26 cellular contexts compared by ENCODE assay signal in genomic region chr11:68961245-68961644, GRCh38. TPM values are rescaled to one million over a fixed set of nuclear protein-coding genes. Genes with fewer than 3 reads are reported as not detected.
"Had no signal": no experiment of that assay in that cellular context is flagged by ENCODE, and none has a peak within 500 bp of the region (broad histone marks: within the 10 kb centered on the region; RNA-seq: fewer than 3 reads in every experiment).

No MANE protein-coding gene starts in this region.

- FAIRE-seq: colon, islet of Langerhans, small intestine had no signal

- H3K4me1 ChIP-seq: body of pancreas, gastrocnemius medialis, psoas muscle had no signal

- H3K9me3 ChIP-seq: body of pancreas, gastrocnemius medialis, thoracic aorta, upper lobe of left lung had no signal

- H3K36me3 ChIP-seq: gastrocnemius medialis, thoracic aorta, upper lobe of left lung had no signal

- H3K27ac ChIP-seq: body of pancreas, gastrocnemius medialis, psoas muscle, thoracic aorta, upper lobe of left lung had no signal

- ATAC-seq: activated CD4-positive, CD25-positive, alpha-beta regulatory T cell treated with anti-CD3 and anti-CD28 coated beads, Interleukin-2, amount 50 U/mL, for 24 hours; activated CD8-positive, alpha-beta T cell treated with anti-CD3 and anti-CD28 coated beads, Interleukin-2, amount 10 ng/mL, durations not matched to agents 7 days and 5 days; body of pancreas; gastrocnemius medialis; psoas muscle; right cardiac atrium; stimulated activated memory B cell treated with anti-CD40 and anti-IgM and Interleukin-4, amounts not matched to agents 10 μg/mL and 1 μg/mL and 100 μg/mL, for 72 hours had no signal

- H3K27me3 ChIP-seq: body of pancreas, upper lobe of left lung had no signal

- DNase-seq: activated CD4-positive, alpha-beta T cell treated with anti-CD3 and anti-CD28 coated beads, Interleukin-2, amount 10 ng/mL, durations not matched to agents 7 days and 5 days; activated CD8-positive, alpha-beta T cell treated with anti-CD3 and anti-CD28 coated beads, Interleukin-2, amount 10 ng/mL, durations not matched to agents 7 days and 5 days; activated naive CD4-positive, alpha-beta T cell treated with Interleukin-2 at 50 U/mL for 16 hours; activated naive CD8-positive, alpha-beta T cell treated with anti-CD3 and anti-CD28 coated beads, Interleukin-2, amount 10 ng/mL, durations not matched to agents 7 days and 5 days; activated T-cell treated with anti-CD3 and anti-CD28 coated beads, Interleukin-2, amount 50 U/mL, for 24 hours; amygdala; body of pancreas; gastrocnemius medialis; mammary epithelial cell; midbrain; nephron progenitor cell; occipital lobe; right cardiac atrium; small intestine; stimulated activated CD4-positive, alpha-beta T cell treated with anti-CD3 and anti-CD28 coated beads, Interleukin-4, amount 100 ng/mL, for 24 hours; T1000 had no signal

- H3K4me3 ChIP-seq: body of pancreas, gastrocnemius medialis, psoas muscle, thoracic aorta, upper lobe of left lung had no signal

RNA-seq across cellular contexts. Expression of gene MRGPRD, which starts 19.5 kb away (rescaled TPM):
- total RNA-seq: activated CD4-positive, alpha-beta T cell treated with anti-CD3 and anti-CD28 coated beads, Interleukin-2, amount 10 ng/mL, durations not matched to agents 7 days and 5 days; activated CD8-positive, alpha-beta T cell treated with anti-CD3 and anti-CD28 coated beads, Interleukin-2, amount 10 ng/mL, durations not matched to agents 7 days and 5 days; activated naive CD8-positive, alpha-beta T cell treated with anti-CD3 and anti-CD28 coated beads, Interleukin-2, amount 10 ng/mL, durations not matched to agents 7 days and 5 days; activated T-helper 2 cell treated with anti-CD3 and anti-CD28 coated beads, Interferon-gamma antibody, Interleukin-2, Interleukin-4, amounts not matched to agents 10 μg/mL and 5 μg/mL and 100 μg/mL, durations not matched to agents 14 hours and 24 hours and 36 hours; body of pancreas; esophagus mucosa; gastrocnemius medialis; mammary epithelial cell; occipital lobe; psoas muscle; right cardiac atrium; T-helper 1 cell treated with Interleukin-12 subunit alpha and Interleukin-12 subunit beta and Interleukin-4 antibody, amounts not matched to agents 30 ng/mL and 1 ng/mL, for 36 hours; upper lobe of left lung had no signal
- polyA plus RNA-seq: mammary epithelial cell, psoas muscle, right cardiac atrium had no signal

RNA-seq across cellular contexts. Expression of gene MRGPRF, which starts 51.8 kb away (rescaled TPM):
- total RNA-seq: activated CD4-positive, alpha-beta T cell treated with anti-CD3 and anti-CD28 coated beads, Interleukin-2, amount 10 ng/mL, durations not matched to agents 7 days and 5 days; activated CD8-positive, alpha-beta T cell treated with anti-CD3 and anti-CD28 coated beads, Interleukin-2, amount 10 ng/mL, durations not matched to agents 7 days and 5 days; activated naive CD8-positive, alpha-beta T cell treated with anti-CD3 and anti-CD28 coated beads, Interleukin-2, amount 10 ng/mL, durations not matched to agents 7 days and 5 days; activated T-helper 2 cell treated with anti-CD3 and anti-CD28 coated beads, Interferon-gamma antibody, Interleukin-2, Interleukin-4, amounts not matched to agents 10 μg/mL and 5 μg/mL and 100 μg/mL, durations not matched to agents 14 hours and 24 hours and 36 hours; T-helper 1 cell treated with Interleukin-12 subunit alpha and Interleukin-12 subunit beta and Interleukin-4 antibody, amounts not matched to agents 30 ng/mL and 1 ng/mL, for 36 hours had no signal
